In the genomic region with DNA sequence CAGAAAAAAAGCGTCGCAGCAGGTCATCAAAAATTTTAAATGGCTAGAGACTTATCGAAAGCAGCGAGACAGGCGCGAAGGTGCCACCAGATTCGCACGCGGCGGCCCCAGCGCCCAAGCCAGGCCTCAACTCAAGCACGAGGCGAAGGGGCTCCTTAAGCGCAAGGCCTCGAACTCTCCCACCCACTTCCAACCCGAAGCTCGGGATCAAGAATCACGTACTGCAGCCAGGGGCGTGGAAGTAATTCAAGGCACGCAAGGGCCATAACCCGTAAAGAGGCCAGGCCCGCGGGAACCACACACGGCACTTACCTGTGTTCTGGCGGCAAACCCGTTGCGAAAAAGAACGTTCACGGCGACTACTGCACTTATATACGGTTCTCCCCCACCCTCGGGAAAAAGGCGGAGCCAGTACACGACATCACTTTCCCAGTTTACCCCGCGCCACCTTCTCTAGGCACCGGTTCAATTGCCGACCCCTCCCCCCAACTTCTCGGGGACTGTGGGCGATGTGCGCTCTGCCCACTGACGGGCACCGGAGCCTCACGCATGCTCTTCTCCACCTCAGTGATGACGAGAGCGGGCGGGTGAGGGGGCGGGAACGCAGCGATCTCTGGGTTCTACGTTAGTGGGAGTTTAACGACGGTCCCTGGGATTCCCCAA, we compare ENCODE assay signal across 8 cellular contexts. TPM values are rescaled to one million over a fixed set of nuclear protein-coding genes. Genes with fewer than 3 reads are reported as not detected.
DNase-seq lines count a peak whose midpoint lies in the region; ATAC-seq and TF ChIP-seq lines count a peak whose summit lies in the region.

A gene (minus strand): TSS at position 345 of the 663 bp plus-strand sequence. CDS start 1,006 bp downstream, outside the sequence.

- H3K9me3 Mint-ChIP-seq in activated CD4-positive, alpha-beta memory T cell treated with anti-CD3 and anti-CD28 coated beads for 36 hours: no peaks in the 10 kb centered on the region

- POLR2A ChIA-PET in activated CD4-positive, alpha-beta memory T cell treated with anti-CD3 and anti-CD28 coated beads for 36 hours (lab: Charles Lee): interaction anchor here (0.9 to 6.4 kb wide), 18 partner anchors 8 to 1763 kb away, joined by 3 to 82 read pairs (median 4); a partner anchor contains a TSS

- H3K27me3 Mint-ChIP-seq in activated CD4-positive, alpha-beta memory T cell treated with anti-CD3 and anti-CD28 coated beads for 36 hours: peaks cover 17% of the 10 kb centered on the region

- intact Hi-C loops in activated CD4-positive, alpha-beta memory T cell treated with anti-CD3 and anti-CD28 coated beads for 36 hours (cut with micrococcal nuclease): loop anchor here (1.0 to 2.0 kb wide), 10 partner anchors 59 to 1764 kb away; a partner anchor contains a TSS
- intact Hi-C loops in dorsolateral prefrontal cortex (cut with DNase I): loop anchor here (1.0 to 2.0 kb wide), 3 partner anchors 59 to 132 kb away; a partner anchor contains a TSS
- intact Hi-C loops in right lobe of liver (cut with DNase I): no loop called here

- CTCF ChIA-PET in activated CD4-positive, alpha-beta memory T cell treated with anti-CD3 and anti-CD28 coated beads for 36 hours (lab: Charles Lee): interaction anchor here (0.7 to 2.9 kb wide), 4 partner anchors 59 to 132 kb away, joined by 3 to 15 read pairs (median 8); a partner anchor contains a TSS

- ATAC-seq in GM19395 (IDR thresholded peaks at IDR 0.05; ENCODE audit: unreplicated experiment): peak; percentile 65
- peak; percentile 44 for ATAC-seq in HG03565 (IDR thresholded peaks at IDR 0.05; ENCODE audit: unreplicated experiment)
- ATAC-seq in right lobe of liver: peak; percentile 83 to 93 (median 88)

- peak within 1 kb of the TSS; percentile 98 for H3K4me3 Mint-ChIP-seq in activated CD4-positive, alpha-beta memory T cell treated with anti-CD3 and anti-CD28 coated beads for 36 hours

- H3K27ac ChIP-seq in C4-2B: peak within 1 kb of the TSS; percentile 100
- peak within 1 kb of the TSS; percentile 95 to 100 (median 100) for H3K27ac ChIP-seq in dorsolateral prefrontal cortex
- H3K27ac ChIP-seq in right lobe of liver: peak within 1 kb of the TSS; percentile 99

- no peak for TF ChIP-seq CTCF in C4-2B (conservative IDR thresholded peaks at IDR 0.05)
- TF ChIP-seq CTCF in dorsolateral prefrontal cortex (IDR thresholded peaks at IDR 0.05 in 54 of 56, conservative IDR thresholded peaks at IDR 0.05 in 2 of 56; ENCODE audit: low read depth in 1 of 56, partially characterized antibody in 56 of 56): peak in 7 of 56 donors; percentile 2 to 25 (median 11)
- no peak for TF ChIP-seq CTCF in right lobe of liver (IDR thresholded peaks at IDR 0.05)

- H3K36me3 Mint-ChIP-seq in activated CD4-positive, alpha-beta memory T cell treated with anti-CD3 and anti-CD28 coated beads for 36 hours: peaks cover 50% of the 10 kb centered on the region

- peak within 1 kb of the TSS; percentile 100 for H3K27ac Mint-ChIP-seq in activated CD4-positive, alpha-beta memory T cell treated with anti-CD3 and anti-CD28 coated beads for 36 hours

- H3K36me3 ChIP-seq in right lobe of liver: peaks cover 11 to 37% (median 27%) of the 10 kb centered on the region in 4 donors

- DNase-seq in NCI-H82 (lab: John Stamatoyannopoulos, UW) (peak; percentile 99), dorsolateral prefrontal cortex (peak; percentile 96 to 100 (median 99)), right lobe of liver (peak; percentile 100)
- peak; percentile 100 for DNase-seq in activated CD4-positive, alpha-beta memory T cell treated with anti-CD3 and anti-CD28 coated beads for 36 hours
- peak; percentile 99 to 100 for DNase-seq in stimulated activated CD4-positive, alpha-beta T cell treated with anti-CD3 and anti-CD28 coated beads, Interleukin-4, amount 100 ng/mL, for 4 hours

- H3K27me3 ChIP-seq in dorsolateral prefrontal cortex: no peaks in the 10 kb centered on the region
- H3K27me3 ChIP-seq in right lobe of liver: no peaks in the 10 kb centered on the region

- no peaks in the 10 kb centered on the region for H3K9me3 ChIP-seq in right lobe of liver

- WGBS in right lobe of liver (ENCODE audit: insufficient coverage, low coverage, low lambda C conversion rate, missing lambda C conversion rate): under 1% methylated on average over 25 of the region's 53 CpGs

- H3K4me3 ChIP-seq in dorsolateral prefrontal cortex (peak within 1 kb of the TSS; percentile 64 to 100 (median 94)), right lobe of liver (peak within 1 kb of the TSS; percentile 92 to 95 (median 93))

- TF ChIP-seq POLR2A in right lobe of liver (IDR thresholded peaks at IDR 0.05): peak; percentile 99

- peaks cover 39% of the 10 kb centered on the region for H3K4me1 Mint-ChIP-seq in activated CD4-positive, alpha-beta memory T cell treated with anti-CD3 and anti-CD28 coated beads for 36 hours (ENCODE audit: low read depth)

- H3K4me1 ChIP-seq in right lobe of liver: peaks cover 0 to 41% (median 8%) of the 10 kb centered on the region in 4 donors

RNA-seq across cellular contexts. Expression of the gene that starts here (rescaled TPM):
- over 10,000 TPM; 16,691 to 17,144 TPM for total RNA-seq in activated CD4-positive, alpha-beta memory T cell treated with anti-CD3 and anti-CD28 coated beads for 36 hours
- total RNA-seq in dorsolateral prefrontal cortex (1,000 to 10,000 TPM; 1,645 to 3,337 (median 2,206) TPM), right lobe of liver (1,000 to 10,000 TPM; 2,452 to 4,356 (median 3,217) TPM)

Comparison
In these comparisons a context has a peak if more than half of its experiments do, and no peak if none do; other contexts are left out.
1. Peak in every context shown above with its lines: DNase-seq, ATAC-seq, H3K4me3 ChIP-seq and H3K27ac ChIP-seq.
2. intact Hi-C loops: an anchor here in activated CD4-positive, alpha-beta memory T cell treated with anti-CD3 and anti-CD28 coated beads for 36 hours (1.0 to 2.0 kb wide) and dorsolateral prefrontal cortex (1.0 to 2.0 kb wide); none called in right lobe of liver.